24 cellular contexts compared by ENCODE assay signal in genomic region chr1:13899856-13900255, GRCh38.
A peak's percentile ranks its signal among the peaks of the same experiment; 100 is the strongest.
DNase-seq lines count a peak whose midpoint lies in the region; ATAC-seq, FAIRE-seq and TF ChIP-seq lines count a peak whose summit lies in the region.
"Had no signal": no experiment of that assay in that cellular context is flagged by ENCODE, and none has a peak within 500 bp of the region (broad histone marks: within the 10 kb centered on the region; RNA-seq: fewer than 3 reads in every experiment).

No MANE protein-coding gene starts in this region.

- no peaks in the 10 kb centered on the region for H3K9me3 ChIP-seq in RWPE2 (ENCODE audit: severe bottlenecking)
- peaks cover 0 to 10% (median 3%) of the 10 kb centered on the region in 4 donors for H3K9me3 ChIP-seq in esophagus muscularis mucosa
- H3K9me3 ChIP-seq: upper lobe of left lung had no signal

- 74% methylated on average over 7 of the region's 7 CpGs for WGBS in esophagus muscularis mucosa

- H3K27ac ChIP-seq in RWPE2 (ENCODE audit: poor library complexity, severe bottlenecking) (no peak overlapping the region), esophagus muscularis mucosa (replicated peaks in 1 of 4) (no peak overlapping the region)
- H3K27ac ChIP-seq: KMS-11, parathyroid adenoma, upper lobe of left lung had no signal

- H3K27me3 ChIP-seq in RWPE2 (ENCODE audit: insufficient read depth, poor library complexity, severe bottlenecking), result peaks cover 4% of the 10 kb centered on the region
- H3K27me3 ChIP-seq in esophagus muscularis mucosa, result peaks cover 0 to 5% (median 0%) of the 10 kb centered on the region in 4 donors
- H3K27me3 ChIP-seq: upper lobe of left lung had no signal

- TF ChIP-seq POLR2A in esophagus muscularis mucosa (IDR thresholded peaks at IDR 0.05; ENCODE audit: low read depth), result no peak

- DNase-seq in GM04504 (ENCODE audit: low read depth) (peak; percentile 29), RWPE2 (ENCODE audit: low spot score) (no peak), foreskin fibroblast (peak; percentile 24 to 78), left ventricle myocardium superior (no peak), esophagus muscularis mucosa (ENCODE audit: extremely low spot score) (no peak), frontal cortex (ENCODE audit: low spot score in 2 of 2) (no peak)
- DNase-seq: activated CD4-positive, alpha-beta T cell treated with anti-CD3 and anti-CD28 coated beads, Interleukin-2, amount 10 ng/mL, durations not matched to agents 24 days and 14 days; activated naive CD8-positive, alpha-beta T cell treated with anti-CD3 and anti-CD28 coated beads, Interleukin-2, amount 50 U/mL, for 24 hours; activated T-cell treated with anti-CD3 and anti-CD28 coated beads, Interleukin-2, amount 50 U/mL, for 24 hours; CD8-positive, alpha-beta memory T cell; DMS153; left cardiac atrium; MV-4-11; NCI-H1436 treated with DMSO at 0.1 percent for 48 hours; NCI-H446 treated with DMSO at 0.1 percent for 48 hours; SHP77; stimulated activated CD4-positive, alpha-beta T cell treated with anti-CD3 and anti-CD28 coated beads, Interleukin-12 subunit alpha, Interleukin-12 subunit beta, amount 100 ng/mL, for 4 hours; stimulated activated CD4-positive, alpha-beta T cell treated with anti-CD3 and anti-CD28 coated beads, Interleukin-4, amount 100 ng/mL, for 1 hour; T-helper 9 cell; upper lobe of left lung had no signal

- H3K36me3 ChIP-seq in RWPE2 (ENCODE audit: low read depth), result no peaks in the 10 kb centered on the region
- no peaks in the 10 kb centered on the region for H3K36me3 ChIP-seq in esophagus muscularis mucosa
- H3K36me3 ChIP-seq: upper lobe of left lung had no signal

- FAIRE-seq in frontal cortex (lab: Jason Lieb, UNC), result no peak
- FAIRE-seq: GM19239 had no signal

- no peak overlapping the region for H3K4me3 ChIP-seq in RWPE2 (ENCODE audit: severe bottlenecking)
- H3K4me3 ChIP-seq in foreskin fibroblast (ENCODE audit: low read depth in 1 of 2, low read length in 2 of 2), result no peak overlapping the region
- H3K4me3 ChIP-seq in esophagus muscularis mucosa, result no peak overlapping the region
- H3K4me3 ChIP-seq: upper lobe of left lung had no signal

- TF ChIP-seq CTCF in RWPE2 (IDR thresholded peaks at IDR 0.05; ENCODE audit: poor library complexity, severe bottlenecking) (no peak), foreskin fibroblast (IDR thresholded peaks at IDR 0.05; ENCODE audit: low read depth, low read length) (no peak), esophagus muscularis mucosa (IDR thresholded peaks at IDR 0.05) (no peak)

- no peak for TF ChIP-seq EP300 in esophagus muscularis mucosa (IDR thresholded peaks at IDR 0.05)

- ATAC-seq in RWPE2 (ENCODE audit: low read depth) (peak; percentile 73), left ventricle myocardium superior (no peak), GM18517 (IDR thresholded peaks at IDR 0.05; ENCODE audit: unreplicated experiment) (no peak)
- ATAC-seq: activated naive CD8-positive, alpha-beta T cell treated with anti-CD3 and anti-CD28 coated beads, Interleukin-2, amount 50 U/mL, for 24 hours had no signal

- intact Hi-C loops in left ventricle myocardium superior (cut with micrococcal nuclease), result no loop called here
- intact Hi-C loops in esophagus muscularis mucosa (cut with DNase I), result no loop called here

- H3K4me1 ChIP-seq in RWPE2 (ENCODE audit: insufficient read depth, poor library complexity, severe bottlenecking) (peaks cover 4% of the 10 kb centered on the region), esophagus muscularis mucosa (no peaks in the 10 kb centered on the region)
- H3K4me1 ChIP-seq: parathyroid adenoma had no signal

Comparison
In these comparisons a context has a peak if more than half of its experiments do, and no peak if none do; other contexts are left out.
1. DNase-seq: peak in GM04504 (single experiment) and foreskin fibroblast (2 of 2); none in RWPE2 (single experiment), left ventricle myocardium superior (single experiment), esophagus muscularis mucosa (single experiment) and frontal cortex (0 of 2).